Comparison of ENCODE assay signal across 28 cellular contexts in genomic region chrX:65300104-65300809, GRCh38.
A peak's percentile ranks its signal among the peaks of the same experiment; 100 is the strongest.
DNase-seq lines count a peak whose midpoint lies in the region; ATAC-seq and TF ChIP-seq lines count a peak whose summit lies in the region.
"Had no signal": no experiment of that assay in that cellular context is flagged by ENCODE, and none has a peak within 500 bp of the region (broad histone marks: within the 10 kb centered on the region; RNA-seq: fewer than 3 reads in every experiment).

No MANE protein-coding gene starts in this region.

- no peaks in the 10 kb centered on the region for H3K36me3 Mint-ChIP-seq in glutamatergic neuron (ENCODE audit: unreplicated experiment)
- H3K36me3 Mint-ChIP-seq: CD4-positive, CD25-positive, alpha-beta regulatory T cell had no signal

- no peaks in the 10 kb centered on the region for H3K27me3 ChIP-seq in MG63
- H3K27me3 ChIP-seq: hepatocyte, stomach, tibial nerve had no signal

- peaks cover 3% of the 10 kb centered on the region for H3K4me1 Mint-ChIP-seq in glutamatergic neuron (ENCODE audit: low read depth, unreplicated experiment)
- H3K4me1 Mint-ChIP-seq: CD4-positive, CD25-positive, alpha-beta regulatory T cell had no signal

- ATAC-seq in GM18870 (IDR thresholded peaks at IDR 0.05; ENCODE audit: unreplicated experiment): no peak
- ATAC-seq: effector memory CD8-positive, alpha-beta T cell; esophagus mucosa; left cardiac atrium; Panc1 had no signal

- DNase-seq in DMS53 (lab: John Stamatoyannopoulos, UW) (peak; percentile 0), DMS53 treated with DMSO at 0.1 percent for 48 hours (lab: John Stamatoyannopoulos, UW; ENCODE audit: unreplicated experiment) (no peak), OCI-M1 (lab: John Stamatoyannopoulos, UW) (peak; percentile 72), glutamatergic neuron (peak; percentile 10), posterior vena cava (ENCODE audit: low spot score) (peak; percentile 22), foreskin fibroblast (no peak), MG63 (no peak)
- DNase-seq: activated CD4-positive, alpha-beta T cell treated with anti-CD3 and anti-CD28 coated beads for 4 hours; activated CD8-positive, alpha-beta memory T cell treated with anti-CD3 and anti-CD28 coated beads for 24 hours; activated T-cell treated with anti-CD3 and anti-CD28 coated beads, Interleukin-2, amount 50 U/mL, for 24 hours; CD4-positive, CD25-positive, alpha-beta regulatory T cell; DMS 273 treated with DMSO at 0.1 percent for 48 hours; effector memory CD8-positive, alpha-beta T cell; GF-D8; left cardiac atrium; mammary epithelial cell; NCI-H1105 treated with DMSO at 0.1 percent for 48 hours; NCI-H446 treated with DMSO at 0.1 percent for 48 hours; SIG-M5; stimulated activated CD4-positive, alpha-beta T cell treated with anti-CD3 and anti-CD28 coated beads, Interleukin-15, amount 100 ng/mL, for 24 hours; stomach; T-helper 1 cell had no signal

- H3K9me3 Mint-ChIP-seq in glutamatergic neuron (ENCODE audit: unreplicated experiment): no peaks in the 10 kb centered on the region

- TF ChIP-seq CTCF in glutamatergic neuron (IDR thresholded peaks at IDR 0.05; ENCODE audit: partially characterized antibody, unreplicated experiment) (no peak), foreskin fibroblast (IDR thresholded peaks at IDR 0.05; ENCODE audit: low read depth, low read length) (no peak)

- no peaks in the 10 kb centered on the region for H3K36me3 ChIP-seq in MG63
- H3K36me3 ChIP-seq: stomach, tibial nerve had no signal

- intact Hi-C loops in posterior vena cava (cut with DNase I): no loop called here

- no peaks in the 10 kb centered on the region for H3K27me3 Mint-ChIP-seq in glutamatergic neuron (ENCODE audit: unreplicated experiment)
- H3K27me3 Mint-ChIP-seq: CD4-positive, CD25-positive, alpha-beta regulatory T cell; effector memory CD8-positive, alpha-beta T cell; progenitor cell of endocrine pancreas had no signal

- H3K9me3 ChIP-seq in MG63: no peaks in the 10 kb centered on the region

- no peak overlapping the region for H3K4me3 Mint-ChIP-seq in glutamatergic neuron (ENCODE audit: unreplicated experiment)
- H3K4me3 Mint-ChIP-seq: activated T-cell treated with anti-CD3 and anti-CD28 coated beads, Interleukin-2, amount 50 U/mL, for 24 hours; CD4-positive, CD25-positive, alpha-beta regulatory T cell; effector memory CD8-positive, alpha-beta T cell had no signal

- H3K27ac Mint-ChIP-seq in glutamatergic neuron (ENCODE audit: unreplicated experiment): no peak overlapping the region
- H3K27ac Mint-ChIP-seq: activated T-cell treated with anti-CD3 and anti-CD28 coated beads, Interleukin-2, amount 50 U/mL, for 24 hours; CD4-positive, CD25-positive, alpha-beta regulatory T cell; effector memory CD8-positive, alpha-beta T cell; progenitor cell of endocrine pancreas had no signal

- no peak overlapping the region for H3K4me3 ChIP-seq in foreskin fibroblast (ENCODE audit: low read depth in 1 of 2, low read length in 2 of 2)
- no peak overlapping the region for H3K4me3 ChIP-seq in MG63
- H3K4me3 ChIP-seq: hepatocyte, stomach, tibial nerve had no signal

Comparison
In these comparisons a context has a peak if more than half of its experiments do, and no peak if none do; other contexts are left out.
1. DNase-seq: peak in DMS53 (single experiment), OCI-M1 (single experiment), glutamatergic neuron (single experiment) and posterior vena cava (single experiment); none in DMS53 treated with DMSO at 0.1 percent for 48 hours (single experiment), foreskin fibroblast (0 of 2) and MG63 (single experiment).